8 cellular contexts compared by ENCODE assay signal in genomic region chr22:43796567-43796966, GRCh38. TPM values are rescaled to one million over a fixed set of nuclear protein-coding genes. Genes with fewer than 3 reads are reported as not detected.
DNase-seq lines count a peak whose midpoint lies in the region; ATAC-seq and TF ChIP-seq lines count a peak whose summit lies in the region.
"Had no signal": no experiment of that assay in that cellular context is flagged by ENCODE, and none has a peak within 500 bp of the region (broad histone marks: within the 10 kb centered on the region; RNA-seq: fewer than 3 reads in every experiment).

No MANE protein-coding gene starts in this region.

- no peaks in the 10 kb centered on the region for H3F3A ChIP-seq in GM23338 (replicated peaks; ENCODE audit: low read depth)

- H3K27me3 Mint-ChIP-seq in GM23338 (ENCODE audit: insufficient read depth, low read depth, poor library complexity), result no peaks in the 10 kb centered on the region

- no peak overlapping the region for H3K4me3 Mint-ChIP-seq in GM23338

- no peaks in the 10 kb centered on the region for H3K9me2 ChIP-seq in GM23338 (ENCODE audit: insufficient read depth)

- H4K20me1 ChIP-seq in GM23338 (replicated peaks; ENCODE audit: insufficient read depth), result no peaks in the 10 kb centered on the region

- peak; percentile 57 to 73 for TF ChIP-seq CTCF in GM23338 (conservative IDR thresholded peaks at IDR 0.05; ENCODE audit: low read depth in 2 of 2)

- no peak overlapping the region for H3K4me2 ChIP-seq in GM23338

- H3K27ac ChIP-seq in GM23338 (ENCODE audit: low read depth), result no peak overlapping the region

- no peaks in the 10 kb centered on the region for H3K9me3 Mint-ChIP-seq in GM23338

- no peaks in the 10 kb centered on the region for H3K27me3 ChIP-seq in GM23338 (ENCODE audit: insufficient read depth)

- H3K36me3 ChIP-seq in GM23338 (ENCODE audit: insufficient read depth), result no peaks in the 10 kb centered on the region

- no peak overlapping the region for H3K4me3 ChIP-seq in GM23338

- DNase-seq in GM23338 (ENCODE audit: low spot score) (peak; percentile 69), OCI-M1 (lab: John Stamatoyannopoulos, UW) (peak; percentile 9), fibroblast of the conjunctiva (ENCODE audit: low read depth) (peak; percentile 20), sciatic nerve (ENCODE audit: low spot score) (no peak), NOMO-1 treated with dmso at 0.1 percent for 144 hours (lab: John Stamatoyannopoulos, UW; ENCODE audit: unreplicated experiment) (no peak), ureter (ENCODE audit: low spot score) (no peak), cortex of kidney (lab: John Stamatoyannopoulos, UW) (no peak)
- DNase-seq: activated CD4-positive, alpha-beta T cell treated with anti-CD3 and anti-CD28 coated beads, Interleukin-2, amount 50 U/mL, for 48 hours had no signal

- peak; percentile 75 for ATAC-seq in GM23338
- ATAC-seq in sciatic nerve, result peak; percentile 53

- no peaks in the 10 kb centered on the region for H3K4me1 ChIP-seq in GM23338 (ENCODE audit: insufficient read depth)

- peaks cover 6% of the 10 kb centered on the region; the same call in 2 of the 3 replicates for H3K4me1 Mint-ChIP-seq in GM23338

- no peak overlapping the region for H3K27ac Mint-ChIP-seq in GM23338

- H3K36me3 Mint-ChIP-seq in GM23338 (ENCODE audit: low read depth), result no peaks in the 10 kb centered on the region

- no peaks in the 10 kb centered on the region for H3K79me2 ChIP-seq in GM23338 (replicated peaks; ENCODE audit: insufficient read depth)

- H2AFZ ChIP-seq in GM23338, result no peak overlapping the region

- intact Hi-C loops in sciatic nerve (cut with DNase I), result no loop called here

TF ChIP-seq in GM23338, 12 proteins besides CTCF, POLR2A, EP300 and RAD21:
- TF ChIP-seq, protein P1, sequence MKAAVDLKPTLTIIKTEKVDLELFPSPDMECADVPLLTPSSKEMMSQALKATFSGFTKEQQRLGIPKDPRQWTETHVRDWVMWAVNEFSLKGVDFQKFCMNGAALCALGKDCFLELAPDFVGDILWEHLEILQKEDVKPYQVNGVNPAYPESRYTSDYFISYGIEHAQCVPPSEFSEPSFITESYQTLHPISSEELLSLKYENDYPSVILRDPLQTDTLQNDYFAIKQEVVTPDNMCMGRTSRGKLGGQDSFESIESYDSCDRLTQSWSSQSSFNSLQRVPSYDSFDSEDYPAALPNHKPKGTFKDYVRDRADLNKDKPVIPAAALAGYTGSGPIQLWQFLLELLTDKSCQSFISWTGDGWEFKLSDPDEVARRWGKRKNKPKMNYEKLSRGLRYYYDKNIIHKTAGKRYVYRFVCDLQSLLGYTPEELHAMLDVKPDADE (IDR thresholded peaks at IDR 0.05), result no peak
- TF ChIP-seq ZNF114 (CRISPR knock-in tag; IDR thresholded peaks at IDR 0.05) (no peak), CREB1 (CRISPR knock-in tag; IDR thresholded peaks at IDR 0.05; ENCODE audit: low read depth) (no peak)
- TF ChIP-seq, protein P2, sequence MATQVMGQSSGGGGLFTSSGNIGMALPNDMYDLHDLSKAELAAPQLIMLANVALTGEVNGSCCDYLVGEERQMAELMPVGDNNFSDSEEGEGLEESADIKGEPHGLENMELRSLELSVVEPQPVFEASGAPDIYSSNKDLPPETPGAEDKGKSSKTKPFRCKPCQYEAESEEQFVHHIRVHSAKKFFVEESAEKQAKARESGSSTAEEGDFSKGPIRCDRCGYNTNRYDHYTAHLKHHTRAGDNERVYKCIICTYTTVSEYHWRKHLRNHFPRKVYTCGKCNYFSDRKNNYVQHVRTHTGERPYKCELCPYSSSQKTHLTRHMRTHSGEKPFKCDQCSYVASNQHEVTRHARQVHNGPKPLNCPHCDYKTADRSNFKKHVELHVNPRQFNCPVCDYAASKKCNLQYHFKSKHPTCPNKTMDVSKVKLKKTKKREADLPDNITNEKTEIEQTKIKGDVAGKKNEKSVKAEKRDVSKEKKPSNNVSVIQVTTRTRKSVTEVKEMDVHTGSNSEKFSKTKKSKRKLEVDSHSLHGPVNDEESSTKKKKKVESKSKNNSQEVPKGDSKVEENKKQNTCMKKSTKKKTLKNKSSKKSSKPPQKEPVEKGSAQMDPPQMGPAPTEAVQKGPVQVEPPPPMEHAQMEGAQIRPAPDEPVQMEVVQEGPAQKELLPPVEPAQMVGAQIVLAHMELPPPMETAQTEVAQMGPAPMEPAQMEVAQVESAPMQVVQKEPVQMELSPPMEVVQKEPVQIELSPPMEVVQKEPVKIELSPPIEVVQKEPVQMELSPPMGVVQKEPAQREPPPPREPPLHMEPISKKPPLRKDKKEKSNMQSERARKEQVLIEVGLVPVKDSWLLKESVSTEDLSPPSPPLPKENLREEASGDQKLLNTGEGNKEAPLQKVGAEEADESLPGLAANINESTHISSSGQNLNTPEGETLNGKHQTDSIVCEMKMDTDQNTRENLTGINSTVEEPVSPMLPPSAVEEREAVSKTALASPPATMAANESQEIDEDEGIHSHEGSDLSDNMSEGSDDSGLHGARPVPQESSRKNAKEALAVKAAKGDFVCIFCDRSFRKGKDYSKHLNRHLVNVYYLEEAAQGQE (IDR thresholded peaks at IDR 0.05; ENCODE audit: unreplicated experiment), result no peak
TF ChIP-seq in GM23338: peak in this region for 0.

RNA-seq across cellular contexts. Expression of gene EFCAB6, which starts 15.5 kb away (rescaled TPM):
- 1.8 and 1.9 TPM in 2 replicates for total RNA-seq in GM23338 (2014; rRNA removed; shearing (Covaris generic))
- 1.1 and 1.2 TPM in 2 replicates for polyA plus RNA-seq in GM23338 (2016; fragmentation: Nextera tagmentation; extraction: Ambion mirVana)
- total RNA-seq in sciatic nerve (4.4 TPM), ureter (8.8 TPM)

Comparison
In these comparisons a context has a peak if more than half of its experiments do, and no peak if none do; other contexts are left out.
1. DNase-seq: peak in GM23338 (single experiment), OCI-M1 (single experiment) and fibroblast of the conjunctiva (single experiment); none in sciatic nerve (single experiment), NOMO-1 treated with dmso at 0.1 percent for 144 hours (single experiment), ureter (single experiment) and cortex of kidney (single experiment).